Comparison of ENCODE assay signal across 10 cellular contexts in the genomic region with DNA sequence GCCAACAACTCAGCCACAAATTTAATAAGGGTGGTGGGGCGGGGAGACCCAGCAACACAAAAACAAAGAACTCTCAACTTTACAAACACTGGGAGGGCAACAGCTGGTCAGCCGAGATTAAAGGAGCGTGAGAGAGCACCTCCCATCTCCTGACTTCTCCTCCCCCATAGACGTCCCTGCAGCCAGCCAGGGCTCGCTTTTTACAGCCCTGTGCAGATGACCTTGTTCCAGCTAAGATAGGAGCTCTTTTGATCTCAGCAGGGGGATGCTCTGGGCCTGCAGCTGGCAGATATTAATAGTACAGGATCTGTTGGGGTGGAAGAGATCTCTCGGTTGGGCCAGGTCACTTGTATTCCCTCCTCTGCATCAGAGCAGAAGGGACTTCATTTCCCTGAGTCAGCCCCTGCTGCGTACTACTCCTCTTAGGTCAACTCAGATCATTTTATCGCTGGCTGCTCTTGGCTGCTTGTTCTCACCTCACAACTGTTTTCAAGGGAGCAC.
DNase-seq lines count a peak whose midpoint lies in the region; ATAC-seq and TF ChIP-seq lines count a peak whose summit lies in the region.
"Had no signal": no experiment of that assay in that cellular context is flagged by ENCODE, and none has a peak within 500 bp of the region (broad histone marks: within the 10 kb centered on the region; RNA-seq: fewer than 3 reads in every experiment).

No MANE protein-coding gene starts in this region.

- peak overlapping the region in 1 of 8 donors; percentile 45 for H3K4me3 Mint-ChIP-seq in naive B cell
- no peak overlapping the region for H3K4me3 Mint-ChIP-seq in natural killer cell treated with Interleukin-12 subunit alpha and Interleukin-12 subunit beta and Interleukin-15 and Interleukin-18, amount 100 ng/mL, for 72 hours
- H3K4me3 Mint-ChIP-seq: central memory CD8-positive, alpha-beta T cell had no signal

- intact Hi-C loops in Right ventricle myocardium superior (cut with DNase I): no loop called here
- intact Hi-C loops in cardiac septum (cut with DNase I): loop anchor here (5.0 kb wide), 1 partner anchor 97 kb away; no protein-coding TSS in a partner anchor

- peak overlapping the region; percentile 60 to 95 (median 84) for H3K27ac Mint-ChIP-seq in naive B cell
- H3K27ac Mint-ChIP-seq in natural killer cell treated with Interleukin-12 subunit alpha and Interleukin-12 subunit beta and Interleukin-15 and Interleukin-18, amount 100 ng/mL, for 72 hours: peak overlapping the region in 1 of 2 donors; percentile 20

- H3K27me3 Mint-ChIP-seq in naive B cell: no peaks in the 10 kb centered on the region
- no peaks in the 10 kb centered on the region for H3K27me3 Mint-ChIP-seq in natural killer cell treated with Interleukin-12 subunit alpha and Interleukin-12 subunit beta and Interleukin-15 and Interleukin-18, amount 100 ng/mL, for 72 hours
- H3K27me3 Mint-ChIP-seq: central memory CD8-positive, alpha-beta T cell had no signal

- peak; percentile 44 for DNase-seq in Right ventricle myocardium superior
- DNase-seq in cardiac septum (ENCODE audit: low spot score): no peak
- DNase-seq in choroid plexus epithelial cell (ENCODE audit: low read depth): peak; percentile 51
- DNase-seq in naive B cell: no peak
- DNase-seq in T-helper 1 cell: no peak
- no peak for DNase-seq in natural killer cell treated with Interleukin-12 subunit alpha and Interleukin-12 subunit beta and Interleukin-15 and Interleukin-18, amount 100 ng/mL, for 72 hours (ENCODE audit: low spot score)
- DNase-seq: NCI-H1105 had no signal

- ATAC-seq in Right ventricle myocardium superior (ENCODE audit: poor library complexity): peak; percentile 85
- no peak for ATAC-seq in naive B cell (ENCODE audit: low read depth in 2 of 2)
- no peak for ATAC-seq in HG02798 (IDR thresholded peaks at IDR 0.05; ENCODE audit: poor library complexity, unreplicated experiment)
- ATAC-seq in GM19351 (IDR thresholded peaks at IDR 0.05; ENCODE audit: unreplicated experiment): no peak
- ATAC-seq in natural killer cell treated with Interleukin-12 subunit alpha and Interleukin-12 subunit beta and Interleukin-15 and Interleukin-18, amount 100 ng/mL, for 72 hours: no peak

- no peaks in the 10 kb centered on the region for H3K9me3 Mint-ChIP-seq in naive B cell
- no peaks in the 10 kb centered on the region for H3K9me3 Mint-ChIP-seq in natural killer cell treated with Interleukin-12 subunit alpha and Interleukin-12 subunit beta and Interleukin-15 and Interleukin-18, amount 100 ng/mL, for 72 hours
- H3K9me3 Mint-ChIP-seq: central memory CD8-positive, alpha-beta T cell had no signal

- peaks cover 0 to 6% of the 10 kb centered on the region in 2 donors for H3K36me3 Mint-ChIP-seq in naive B cell
- H3K36me3 Mint-ChIP-seq in natural killer cell treated with Interleukin-12 subunit alpha and Interleukin-12 subunit beta and Interleukin-15 and Interleukin-18, amount 100 ng/mL, for 72 hours: no peaks in the 10 kb centered on the region

- peaks cover 52 to 71% (median 66%) of the 10 kb centered on the region in 3 donors for H3K4me1 Mint-ChIP-seq in naive B cell
- H3K4me1 Mint-ChIP-seq in natural killer cell treated with Interleukin-12 subunit alpha and Interleukin-12 subunit beta and Interleukin-15 and Interleukin-18, amount 100 ng/mL, for 72 hours (ENCODE audit: low read depth in 2 of 2): peaks cover 23 to 36% of the 10 kb centered on the region in 2 donors

- H3K4me3 ChIP-seq in choroid plexus epithelial cell (ENCODE audit: low read depth, low read length): no peak overlapping the region

- TF ChIP-seq CTCF in choroid plexus epithelial cell (conservative IDR thresholded peaks at IDR 0.05; ENCODE audit: low read depth, low read length): no peak

Comparison
In these comparisons a context has a peak if more than half of its experiments do, and no peak if none do; other contexts are left out.
1. DNase-seq: peak in Right ventricle myocardium superior (single experiment) and choroid plexus epithelial cell (single experiment); none in cardiac septum (single experiment), naive B cell (single experiment), T-helper 1 cell (0 of 5) and natural killer cell treated with Interleukin-12 subunit alpha and Interleukin-12 subunit beta and Interleukin-15 and Interleukin-18, amount 100 ng/mL, for 72 hours (single experiment).